Comparison of ENCODE assay signal across 1 cellular context in genomic region chr17:73369126-73369525, GRCh38.
TF ChIP-seq lines count a peak whose summit lies in the region.

No MANE protein-coding gene starts in this region.

TF ChIP-seq in HepG2, 621 proteins besides CTCF, POLR2A, EP300 and RAD21 (continued from another document and continues in another):
- TF ChIP-seq, protein P1, sequence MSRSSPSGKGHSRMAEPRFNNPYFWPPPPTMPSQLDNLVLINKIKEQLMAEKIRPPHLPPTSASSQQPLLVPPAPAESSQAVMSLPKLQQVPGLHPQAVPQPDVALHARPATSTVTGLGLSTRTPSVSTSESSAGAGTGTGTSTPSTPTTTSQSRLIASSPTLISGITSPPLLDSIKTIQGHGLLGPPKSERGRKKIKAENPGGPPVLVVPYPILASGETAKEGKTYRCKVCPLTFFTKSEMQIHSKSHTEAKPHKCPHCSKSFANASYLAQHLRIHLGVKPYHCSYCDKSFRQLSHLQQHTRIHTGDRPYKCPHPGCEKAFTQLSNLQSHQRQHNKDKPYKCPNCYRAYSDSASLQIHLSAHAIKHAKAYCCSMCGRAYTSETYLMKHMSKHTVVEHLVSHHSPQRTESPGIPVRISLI (CRISPR knock-in tag; IDR thresholded peaks at IDR 0.05; ENCODE audit: borderline replicate concordance) = no peak
- TF ChIP-seq ZNF788 (CRISPR knock-in tag; IDR thresholded peaks at IDR 0.05; ENCODE audit: borderline replicate concordance) (no peak), ZNF850 (CRISPR knock-in tag; conservative IDR thresholded peaks at IDR 0.05) (no peak), ZBTB14 (CRISPR knock-in tag; IDR thresholded peaks at IDR 0.05) (no peak), TSC22D2 (CRISPR knock-in tag; IDR thresholded peaks at IDR 0.05; ENCODE audit: borderline replicate concordance) (no peak), HHEX (CRISPR knock-in tag; IDR thresholded peaks at IDR 0.05) (no peak), ATF5 (CRISPR knock-in tag; IDR thresholded peaks at IDR 0.05; ENCODE audit: low read depth) (no peak), TFAP4 (IDR thresholded peaks at IDR 0.05; ENCODE audit: borderline replicate concordance, low read depth) (peak; percentile 43; the same call in 1 of the 2 replicates), ZNF768 (CRISPR knock-in tag; IDR thresholded peaks at IDR 0.05) (peak; percentile 25; the same call in 1 of the 2 replicates), ZFP1 (CRISPR knock-in tag; IDR thresholded peaks at IDR 0.05) (no peak), TFDP2 (CRISPR knock-in tag; IDR thresholded peaks at IDR 0.05) (no peak), ELF4 (CRISPR knock-in tag; IDR thresholded peaks at IDR 0.05; ENCODE audit: borderline replicate concordance) (no peak), ARID2 (CRISPR knock-in tag; IDR thresholded peaks at IDR 0.05; ENCODE audit: borderline replicate concordance) (no peak), ZFP37 (CRISPR knock-in tag; IDR thresholded peaks at IDR 0.05; ENCODE audit: borderline replicate concordance) (no peak), ZNF670 (CRISPR knock-in tag; IDR thresholded peaks at IDR 0.05; ENCODE audit: borderline replicate concordance) (no peak), ZNF720 (CRISPR knock-in tag; IDR thresholded peaks at IDR 0.05) (no peak; the same call in 1 of the 2 replicates), THAP11 (CRISPR knock-in tag; IDR thresholded peaks at IDR 0.05) (no peak), FOXA1 (IDR thresholded peaks at IDR 0.05) (no peak), FOXA1 (CRISPR knock-in tag; IDR thresholded peaks at IDR 0.05) (no peak), MBNL3 (CRISPR knock-in tag; conservative IDR thresholded peaks at IDR 0.05) (no peak), ZFY (CRISPR knock-in tag; IDR thresholded peaks at IDR 0.05) (peak; percentile 46; the same call in 1 of the 2 replicates), EED (CRISPR knock-in tag; IDR thresholded peaks at IDR 0.05) (no peak), MIXL1 (CRISPR knock-in tag; IDR thresholded peaks at IDR 0.05) (no peak), CEBPG (CRISPR knock-in tag; IDR thresholded peaks at IDR 0.05) (no peak), ZNF143 (CRISPR knock-in tag; IDR thresholded peaks at IDR 0.05) (no peak), HNRNPLL (IDR thresholded peaks at IDR 0.05; ENCODE audit: low read depth, low read length, poor library complexity, severe bottlenecking) (peak; percentile 21), REL (CRISPR knock-in tag; conservative IDR thresholded peaks at IDR 0.05) (no peak), ZNF839 (CRISPR knock-in tag; IDR thresholded peaks at IDR 0.05; ENCODE audit: borderline replicate concordance) (no peak), ZNF883 (CRISPR knock-in tag; IDR thresholded peaks at IDR 0.05; ENCODE audit: not compliant biosample characterization) (no peak), MXD4 (CRISPR knock-in tag; IDR thresholded peaks at IDR 0.05) (no peak), YEATS4 (CRISPR knock-in tag; IDR thresholded peaks at IDR 0.05; ENCODE audit: borderline replicate concordance) (no peak)
- TF ChIP-seq, protein P2, sequence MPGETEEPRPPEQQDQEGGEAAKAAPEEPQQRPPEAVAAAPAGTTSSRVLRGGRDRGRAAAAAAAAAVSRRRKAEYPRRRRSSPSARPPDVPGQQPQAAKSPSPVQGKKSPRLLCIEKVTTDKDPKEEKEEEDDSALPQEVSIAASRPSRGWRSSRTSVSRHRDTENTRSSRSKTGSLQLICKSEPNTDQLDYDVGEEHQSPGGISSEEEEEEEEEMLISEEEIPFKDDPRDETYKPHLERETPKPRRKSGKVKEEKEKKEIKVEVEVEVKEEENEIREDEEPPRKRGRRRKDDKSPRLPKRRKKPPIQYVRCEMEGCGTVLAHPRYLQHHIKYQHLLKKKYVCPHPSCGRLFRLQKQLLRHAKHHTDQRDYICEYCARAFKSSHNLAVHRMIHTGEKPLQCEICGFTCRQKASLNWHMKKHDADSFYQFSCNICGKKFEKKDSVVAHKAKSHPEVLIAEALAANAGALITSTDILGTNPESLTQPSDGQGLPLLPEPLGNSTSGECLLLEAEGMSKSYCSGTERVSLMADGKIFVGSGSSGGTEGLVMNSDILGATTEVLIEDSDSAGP (CRISPR knock-in tag; IDR thresholded peaks at IDR 0.05; ENCODE audit: borderline replicate concordance) = no peak
- TF ChIP-seq, protein P3, sequence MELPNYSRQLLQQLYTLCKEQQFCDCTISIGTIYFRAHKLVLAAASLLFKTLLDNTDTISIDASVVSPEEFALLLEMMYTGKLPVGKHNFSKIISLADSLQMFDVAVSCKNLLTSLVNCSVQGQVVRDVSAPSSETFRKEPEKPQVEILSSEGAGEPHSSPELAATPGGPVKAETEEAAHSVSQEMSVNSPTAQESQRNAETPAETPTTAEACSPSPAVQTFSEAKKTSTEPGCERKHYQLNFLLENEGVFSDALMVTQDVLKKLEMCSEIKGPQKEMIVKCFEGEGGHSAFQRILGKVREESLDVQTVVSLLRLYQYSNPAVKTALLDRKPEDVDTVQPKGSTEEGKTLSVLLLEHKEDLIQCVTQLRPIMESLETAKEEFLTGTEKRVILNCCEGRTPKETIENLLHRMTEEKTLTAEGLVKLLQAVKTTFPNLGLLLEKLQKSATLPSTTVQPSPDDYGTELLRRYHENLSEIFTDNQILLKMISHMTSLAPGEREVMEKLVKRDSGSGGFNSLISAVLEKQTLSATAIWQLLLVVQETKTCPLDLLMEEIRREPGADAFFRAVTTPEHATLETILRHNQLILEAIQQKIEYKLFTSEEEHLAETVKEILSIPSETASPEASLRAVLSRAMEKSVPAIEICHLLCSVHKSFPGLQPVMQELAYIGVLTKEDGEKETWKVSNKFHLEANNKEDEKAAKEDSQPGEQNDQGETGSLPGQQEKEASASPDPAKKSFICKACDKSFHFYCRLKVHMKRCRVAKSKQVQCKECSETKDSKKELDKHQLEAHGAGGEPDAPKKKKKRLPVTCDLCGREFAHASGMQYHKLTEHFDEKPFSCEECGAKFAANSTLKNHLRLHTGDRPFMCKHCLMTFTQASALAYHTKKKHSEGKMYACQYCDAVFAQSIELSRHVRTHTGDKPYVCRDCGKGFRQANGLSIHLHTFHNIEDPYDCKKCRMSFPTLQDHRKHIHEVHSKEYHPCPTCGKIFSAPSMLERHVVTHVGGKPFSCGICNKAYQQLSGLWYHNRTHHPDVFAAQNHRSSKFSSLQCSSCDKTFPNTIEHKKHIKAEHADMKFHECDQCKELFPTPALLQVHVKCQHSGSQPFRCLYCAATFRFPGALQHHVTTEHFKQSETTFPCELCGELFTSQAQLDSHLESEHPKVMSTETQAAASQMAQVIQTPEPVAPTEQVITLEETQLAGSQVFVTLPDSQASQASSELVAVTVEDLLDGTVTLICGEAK (IDR thresholded peaks at IDR 0.05) = no peak
- TF ChIP-seq, protein P3 (CRISPR knock-in tag; IDR thresholded peaks at IDR 0.05) = no peak
- TF ChIP-seq, protein P4, sequence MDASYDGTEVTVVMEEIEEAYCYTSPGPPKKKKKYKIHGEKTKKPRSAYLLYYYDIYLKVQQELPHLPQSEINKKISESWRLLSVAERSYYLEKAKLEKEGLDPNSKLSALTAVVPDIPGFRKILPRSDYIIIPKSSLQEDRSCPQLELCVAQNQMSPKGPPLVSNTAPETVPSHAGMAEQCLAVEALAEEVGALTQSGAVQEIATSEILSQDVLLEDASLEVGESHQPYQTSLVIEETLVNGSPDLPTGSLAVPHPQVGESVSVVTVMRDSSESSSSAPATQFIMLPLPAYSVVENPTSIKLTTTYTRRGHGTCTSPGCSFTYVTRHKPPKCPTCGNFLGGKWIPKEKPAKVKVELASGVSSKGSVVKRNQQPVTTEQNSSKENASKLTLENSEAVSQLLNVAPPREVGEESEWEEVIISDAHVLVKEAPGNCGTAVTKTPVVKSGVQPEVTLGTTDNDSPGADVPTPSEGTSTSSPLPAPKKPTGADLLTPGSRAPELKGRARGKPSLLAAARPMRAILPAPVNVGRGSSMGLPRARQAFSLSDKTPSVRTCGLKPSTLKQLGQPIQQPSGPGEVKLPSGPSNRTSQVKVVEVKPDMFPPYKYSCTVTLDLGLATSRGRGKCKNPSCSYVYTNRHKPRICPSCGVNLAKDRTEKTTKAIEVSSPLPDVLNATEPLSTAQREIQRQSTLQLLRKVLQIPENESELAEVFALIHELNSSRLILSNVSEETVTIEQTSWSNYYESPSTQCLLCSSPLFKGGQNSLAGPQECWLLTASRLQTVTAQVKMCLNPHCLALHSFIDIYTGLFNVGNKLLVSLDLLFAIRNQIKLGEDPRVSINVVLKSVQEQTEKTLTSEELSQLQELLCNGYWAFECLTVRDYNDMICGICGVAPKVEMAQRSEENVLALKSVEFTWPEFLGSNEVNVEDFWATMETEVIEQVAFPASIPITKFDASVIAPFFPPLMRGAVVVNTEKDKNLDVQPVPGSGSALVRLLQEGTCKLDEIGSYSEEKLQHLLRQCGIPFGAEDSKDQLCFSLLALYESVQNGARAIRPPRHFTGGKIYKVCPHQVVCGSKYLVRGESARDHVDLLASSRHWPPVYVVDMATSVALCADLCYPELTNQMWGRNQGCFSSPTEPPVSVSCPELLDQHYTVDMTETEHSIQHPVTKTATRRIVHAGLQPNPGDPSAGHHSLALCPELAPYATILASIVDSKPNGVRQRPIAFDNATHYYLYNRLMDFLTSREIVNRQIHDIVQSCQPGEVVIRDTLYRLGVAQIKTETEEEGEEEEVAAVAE (CRISPR knock-in tag; IDR thresholded peaks at IDR 0.05; ENCODE audit: borderline replicate concordance) = no peak
- TF ChIP-seq, protein P5, sequence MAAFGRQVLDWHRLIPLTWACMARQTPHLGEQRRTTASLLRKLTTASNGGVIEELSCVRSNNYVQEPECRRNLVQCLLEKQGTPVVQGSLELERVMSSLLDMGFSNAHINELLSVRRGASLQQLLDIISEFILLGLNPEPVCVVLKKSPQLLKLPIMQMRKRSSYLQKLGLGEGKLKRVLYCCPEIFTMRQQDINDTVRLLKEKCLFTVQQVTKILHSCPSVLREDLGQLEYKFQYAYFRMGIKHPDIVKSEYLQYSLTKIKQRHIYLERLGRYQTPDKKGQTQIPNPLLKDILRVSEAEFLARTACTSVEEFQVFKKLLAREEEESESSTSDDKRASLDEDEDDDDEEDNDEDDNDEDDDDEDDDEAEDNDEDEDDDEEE (CRISPR knock-in tag; IDR thresholded peaks at IDR 0.05) = no peak
